1 cellular context compared by ENCODE assay signal in genomic region chr3:11603628-11604027, GRCh38.
TF ChIP-seq lines count a peak whose summit lies in the region.

No MANE protein-coding gene starts in this region.

TF ChIP-seq in GM23338, 12 proteins besides CTCF, POLR2A, EP300 and RAD21 (continued from another document):
- TF ChIP-seq ZNF462 (CRISPR knock-in tag; IDR thresholded peaks at IDR 0.05) (no peak), JUNB (IDR thresholded peaks at IDR 0.05; ENCODE audit: unreplicated experiment) (no peak), ZNF114 (CRISPR knock-in tag; IDR thresholded peaks at IDR 0.05) (no peak), POLR2AphosphoS5 (IDR thresholded peaks at IDR 0.05; ENCODE audit: low read depth) (no peak), EZH2 (IDR thresholded peaks at IDR 0.05; ENCODE audit: low read depth, unreplicated experiment) (no peak), STAT1 (IDR thresholded peaks at IDR 0.05; ENCODE audit: unreplicated experiment) (no peak), EZH2phosphoT487 (IDR thresholded peaks at IDR 0.05; ENCODE audit: unreplicated experiment) (no peak), CREB1 (CRISPR knock-in tag; IDR thresholded peaks at IDR 0.05; ENCODE audit: low read depth) (no peak)
